In genomic region chr7:99156649-99157048, GRCh38 we compare ENCODE assay signal across 36 cellular contexts. TPM values are rescaled to one million over a fixed set of nuclear protein-coding genes. Genes with fewer than 3 reads are reported as not detected.
"Had no signal": no experiment of that assay in that cellular context is flagged by ENCODE, and none has a peak within 500 bp of the region (broad histone marks: within the 10 kb centered on the region; RNA-seq: fewer than 3 reads in every experiment).

No MANE protein-coding gene starts in this region.

- H3K36me3 Mint-ChIP-seq: naive B cell; natural killer cell treated with Interleukin-12 subunit alpha and Interleukin-12 subunit beta and Interleukin-15 and Interleukin-18, amount 100 ng/mL, for 72 hours; stimulated activated memory B cell treated with anti-CD40 and anti-IgM and Interleukin-4, amounts not matched to agents 10 μg/mL and 1 μg/mL and 100 μg/mL, for 72 hours; type B pancreatic cell had no signal

- H3K9ac ChIP-seq: parathyroid adenoma had no signal

- H3K36me3 ChIP-seq: neutrophil, ovary, right lobe of liver, spleen, suprapubic skin, tibial artery, transverse colon, upper lobe of right lung, uterus had no signal

- H3K4me3 Mint-ChIP-seq: naive B cell; naive thymus-derived CD8-positive, alpha-beta T cell; natural killer cell treated with Interleukin-12 subunit alpha and Interleukin-12 subunit beta and Interleukin-15 and Interleukin-18, amount 100 ng/mL, for 72 hours; nephron progenitor cell; neural crest cell; stimulated activated memory B cell treated with anti-CD40 and anti-IgM and Interleukin-4, amounts not matched to agents 10 μg/mL and 1 μg/mL and 100 μg/mL, for 72 hours; stimulated activated naive CD8-positive, alpha-beta T cell treated with anti-CD3 and anti-CD28 coated beads, Interleukin-15, amount 100 ng/mL, for 72 hours; type B pancreatic cell had no signal

- H3K9me3 Mint-ChIP-seq: naive thymus-derived CD8-positive, alpha-beta T cell; natural killer cell treated with Interleukin-12 subunit alpha and Interleukin-12 subunit beta and Interleukin-15 and Interleukin-18, amount 100 ng/mL, for 72 hours; nephron progenitor cell; neural crest cell; type B pancreatic cell had no signal

- H3K4me2 ChIP-seq: smooth muscle cell had no signal

- H3K27me3 Mint-ChIP-seq: type B pancreatic cell had no signal

- ATAC-seq: naive thymus-derived CD8-positive, alpha-beta T cell; natural killer cell treated with Interleukin-12 subunit alpha and Interleukin-12 subunit beta and Interleukin-15 and Interleukin-18, amount 100 ng/mL, for 72 hours; psoas muscle; right cardiac atrium; right lobe of liver; stimulated activated memory B cell treated with anti-CD40 and anti-IgM and Interleukin-4, amounts not matched to agents 10 μg/mL and 1 μg/mL and 100 μg/mL, for 72 hours; stimulated activated naive CD8-positive, alpha-beta T cell treated with anti-CD3 and anti-CD28 coated beads, Interleukin-15, amount 100 ng/mL, for 72 hours; stimulated activated naive CD8-positive, alpha-beta T cell treated with anti-CD3 and anti-CD28 coated beads, Interleukin-15, Interleukin-2, amounts not matched to agents 100 U/mL and 50 U/mL, for 24 hours; upper lobe of right lung had no signal

- H3K4me1 Mint-ChIP-seq: nephron progenitor cell, neural crest cell had no signal

- H2AFZ ChIP-seq: parathyroid adenoma had no signal

- H3K9me3 ChIP-seq: neutrophil, ovary, psoas muscle, right lobe of liver, spleen, suprapubic skin, testis, tibial artery, transverse colon, upper lobe of right lung, uterus had no signal

- H3K4me1 ChIP-seq: parathyroid adenoma, psoas muscle, right lobe of liver, spleen, suprapubic skin, testis, tibial artery, upper lobe of right lung, uterus had no signal

- H3K27ac ChIP-seq: neutrophil, ovary, parathyroid adenoma, psoas muscle, right lobe of liver, skin epidermis, spleen, suprapubic skin, testis, tibial artery, transverse colon, upper lobe of right lung, uterus had no signal

- H3K4me3 ChIP-seq: ovary, psoas muscle, right lobe of liver, skin epidermis, smooth muscle cell, spleen, suprapubic skin, testis, tibial artery, transverse colon, upper lobe of right lung, uterus had no signal

- H3K27ac Mint-ChIP-seq: naive thymus-derived CD8-positive, alpha-beta T cell; natural killer cell treated with Interleukin-12 subunit alpha and Interleukin-12 subunit beta and Interleukin-15 and Interleukin-18, amount 100 ng/mL, for 72 hours; nephron progenitor cell; progenitor cell of endocrine pancreas; stimulated activated memory B cell treated with anti-CD40 and anti-IgM and Interleukin-4, amounts not matched to agents 10 μg/mL and 1 μg/mL and 100 μg/mL, for 72 hours; stimulated activated naive CD8-positive, alpha-beta T cell treated with anti-CD3 and anti-CD28 coated beads, Interleukin-15, amount 100 ng/mL, for 72 hours; type B pancreatic cell had no signal

- DNase-seq: naive B cell; naive thymus-derived CD8-positive, alpha-beta T cell; nephron progenitor cell; nucleus accumbens; ovary; posterior cingulate gyrus; psoas muscle; right cardiac atrium; right lobe of liver; spleen; stimulated activated CD4-positive, alpha-beta T cell treated with anti-CD3 and anti-CD28 coated beads, Interleukin-12 subunit alpha, Interleukin-12 subunit beta, amount 100 ng/mL, for 4 hours; stimulated activated CD4-positive, alpha-beta T cell treated with anti-CD3 and anti-CD28 coated beads, Interleukin-1b, Interleukin-23, amount 100 ng/mL, for 48 hours; stimulated activated CD4-positive, alpha-beta T cell treated with anti-CD3 and anti-CD28 coated beads, Interleukin-4, amount 100 ng/mL, for 1 hour; stimulated activated CD4-positive, alpha-beta T cell treated with anti-CD3 and anti-CD28 coated beads, Interleukin-4, amount 100 ng/mL, for 4 hours; stimulated activated CD8-positive, alpha-beta memory T cell treated with anti-CD3 and anti-CD28 coated beads, Interleukin-4, amount 100 ng/mL, for 48 hours; stimulated activated naive CD4-positive, alpha-beta T cell; stimulated activated naive CD8-positive, alpha-beta T cell treated with anti-CD3 and anti-CD28 coated beads, Interleukin-15, amount 100 ng/mL, for 72 hours; stimulated activated naive CD8-positive, alpha-beta T cell treated with anti-CD3 and anti-CD28 coated beads, Interleukin-15, Interleukin-2, amounts not matched to agents 100 U/mL and 50 U/mL, for 24 hours; substantia nigra; testis; tibial artery; transverse colon; upper lobe of right lung; uterus had no signal

- H3K79me2 ChIP-seq: parathyroid adenoma had no signal

- H3K27me3 ChIP-seq: neutrophil, ovary, right lobe of liver, spleen, suprapubic skin, testis, tibial artery, transverse colon, upper lobe of right lung, uterus had no signal

RNA-seq across cellular contexts. Expression of gene KPNA7, which starts 51.3 kb away (rescaled TPM):
- total RNA-seq: natural killer cell treated with Interleukin-12 subunit alpha and Interleukin-12 subunit beta and Interleukin-15 and Interleukin-18, amount 100 ng/mL, for 72 hours; neural crest cell; omental fat pad; ovary; psoas muscle; renal cortical epithelial cell; right cardiac atrium; smooth muscle cell; spleen; suprapubic skin; uterus had no signal
- polyA plus RNA-seq: naive thymus-derived CD8-positive, alpha-beta T cell; psoas muscle; right cardiac atrium; smooth muscle cell; spleen had no signal
